ENCODE assay signal across 8 cellular contexts in the genomic region with DNA sequence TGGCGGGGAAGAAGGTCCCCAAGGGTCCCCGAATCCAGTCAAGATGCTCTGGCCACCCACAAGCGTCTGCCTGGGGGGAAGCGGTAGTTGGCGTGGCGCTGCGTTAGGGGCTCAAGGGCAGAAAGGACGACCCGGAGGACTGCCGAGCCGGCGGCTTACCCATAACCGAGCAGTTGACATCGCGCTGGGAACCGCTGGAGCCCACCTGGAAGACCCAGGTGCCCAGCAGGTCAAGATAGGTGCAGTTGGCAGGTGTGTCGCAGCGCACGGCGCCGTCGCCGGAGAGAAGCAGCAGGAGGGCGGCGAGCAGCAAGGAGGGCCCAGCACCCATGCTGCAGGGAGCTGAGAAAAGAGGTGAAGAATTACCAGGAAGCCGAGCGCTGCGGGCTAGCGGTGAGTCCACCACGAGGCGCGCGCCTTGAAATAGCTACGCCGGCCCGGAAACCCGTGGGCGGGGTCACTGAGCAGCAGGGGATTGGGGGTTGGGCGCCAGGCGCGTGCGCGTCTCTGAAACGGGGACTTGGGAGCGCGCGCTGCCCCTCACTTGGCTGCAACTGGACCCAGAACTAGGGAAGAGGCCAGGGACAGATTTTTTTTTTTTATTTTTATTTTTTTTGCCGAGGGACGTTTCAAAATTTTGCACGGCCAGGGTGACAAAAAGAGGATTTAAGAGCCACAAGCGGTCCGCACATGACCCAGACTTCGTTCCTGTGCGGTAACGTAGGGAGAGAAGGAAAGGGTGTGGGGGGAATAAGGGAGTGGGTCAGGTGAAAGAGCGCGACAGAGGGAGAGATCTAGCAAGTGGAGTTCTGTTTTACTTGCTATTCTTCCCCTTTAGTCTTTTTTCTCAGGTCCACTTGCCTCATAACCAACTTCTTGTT.
DNase-seq lines count a peak whose midpoint lies in the region; ATAC-seq and TF ChIP-seq lines count a peak whose summit lies in the region.

A gene (minus strand): TSS at position 395 of the 881 bp plus-strand sequence. CDS start 64 bp downstream, at position 331.

- peak within 1 kb of the TSS; percentile 35 for H3K27ac ChIP-seq in layer of hippocampus (ENCODE audit: low read depth, low read length)

- TF ChIP-seq CTCF in choroid plexus epithelial cell (conservative IDR thresholded peaks at IDR 0.05; ENCODE audit: low read depth, low read length), result no peak

- ATAC-seq in GM19023 (IDR thresholded peaks at IDR 0.05; ENCODE audit: unreplicated experiment), result peak; percentile 93
- ATAC-seq in HG03175 (IDR thresholded peaks at IDR 0.05; ENCODE audit: unreplicated experiment), result peak; percentile 91

- DNase-seq in AG08396 (ENCODE audit: low spot score), result peak; percentile 90
- DNase-seq in NCI-H446 treated with DMSO at 0.1 percent for 48 hours (lab: John Stamatoyannopoulos, UW), result peak; percentile 74
- peak; percentile 85 for DNase-seq in activated CD4-positive, alpha-beta T cell treated with anti-CD3 and anti-CD28 coated beads for 1 hour
- peak; percentile 93 for DNase-seq in choroid plexus epithelial cell (ENCODE audit: low read depth)
- DNase-seq in stimulated activated CD4-positive, alpha-beta T cell treated with anti-CD3 and anti-CD28 coated beads, Interleukin-1b, Interleukin-23, amount 100 ng/mL, for 4 hours (ENCODE audit: low read depth in 2 of 2), result peak; percentile 85 to 86

- H3K27me3 ChIP-seq in layer of hippocampus (ENCODE audit: control insufficient read depth, insufficient read depth, low read length), result no peaks in the 10 kb centered on the region

- peak within 1 kb of the TSS; percentile 79 for H3K4me3 ChIP-seq in choroid plexus epithelial cell (ENCODE audit: low read depth, low read length)

Comparison
In these comparisons a context has a peak if more than half of its experiments do, and no peak if none do; other contexts are left out.
1. Peak in every context shown above with its lines: DNase-seq, ATAC-seq, H3K4me3 ChIP-seq and H3K27ac ChIP-seq.